In the genomic region with DNA sequence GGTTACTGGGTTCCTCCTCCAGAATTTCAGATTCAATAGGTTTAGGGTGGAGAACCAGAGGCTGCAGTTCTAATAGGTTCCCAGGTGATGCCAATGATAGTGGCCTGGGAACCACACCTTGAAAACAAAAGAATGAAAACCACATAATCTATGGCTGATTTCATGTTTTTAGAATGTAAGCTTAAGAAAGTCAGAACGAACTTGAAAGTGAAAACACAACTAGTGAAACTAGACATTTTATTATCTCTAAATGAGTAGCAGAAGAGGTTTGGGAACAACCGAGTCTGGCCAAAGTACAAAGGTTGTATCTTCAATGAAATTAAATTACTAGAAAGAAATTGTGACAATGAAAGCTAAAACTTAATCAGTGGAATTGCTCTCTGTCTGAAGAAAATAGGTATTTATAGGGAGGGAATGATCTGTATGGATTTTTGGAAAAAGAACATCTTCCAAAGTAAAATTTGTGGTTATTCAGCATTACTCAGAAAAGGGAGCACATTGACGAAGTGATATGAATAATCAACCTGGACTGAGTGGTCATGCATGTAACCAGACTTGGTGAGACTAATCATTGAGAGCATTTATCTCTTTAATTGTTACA, we compare ENCODE assay signal across 9 cellular contexts. TPM values are rescaled to one million over a fixed set of nuclear protein-coding genes. Genes with fewer than 3 reads are reported as not detected.
DNase-seq lines count a peak whose midpoint lies in the region; ATAC-seq and TF ChIP-seq lines count a peak whose summit lies in the region.
"Had no signal": no experiment of that assay in that cellular context is flagged by ENCODE, and none has a peak within 500 bp of the region (broad histone marks: within the 10 kb centered on the region; RNA-seq: fewer than 3 reads in every experiment).

No MANE protein-coding gene starts in this region.

- DNase-seq in stimulated activated CD4-positive, alpha-beta T cell treated with anti-CD3 and anti-CD28 coated beads, Interleukin-4, amount 100 ng/mL, for 24 hours, result peak; percentile 31
- no peak for DNase-seq in stimulated activated CD4-positive, alpha-beta T cell treated with anti-CD3 and anti-CD28 coated beads, Interleukin-4, amount 100 ng/mL, for 4 hours
- DNase-seq in stomach (no peak), NCI-H1417 treated with DMSO at 0.1 percent for 48 hours (lab: John Stamatoyannopoulos, UW) (no peak), D341Med (ENCODE audit: low spot score) (no peak), iPS-NIHi11 (ENCODE audit: low spot score) (no peak)
- DNase-seq: NCI-H2081 had no signal

- ATAC-seq in HG02610 (IDR thresholded peaks at IDR 0.05; ENCODE audit: unreplicated experiment) (peak; percentile 88), HG03558 (IDR thresholded peaks at IDR 0.05; ENCODE audit: extremely low read depth, unreplicated experiment) (peak; percentile 91)

- no peaks in the 10 kb centered on the region for H3K36me3 ChIP-seq in stomach

- H3K27ac ChIP-seq in stomach, result no peak overlapping the region

- TF ChIP-seq CTCF in stomach (IDR thresholded peaks at IDR 0.05), result no peak

- TF ChIP-seq EP300 in stomach (IDR thresholded peaks at IDR 0.05), result no peak

- intact Hi-C loops in stomach (cut with DNase I; ENCODE audit: low total_unique reads), result no loop called here

- no peak overlapping the region for H3K4me3 ChIP-seq in stomach

- H3K4me1 ChIP-seq in stomach, result no peaks in the 10 kb centered on the region

- no peaks in the 10 kb centered on the region for H3K9me3 ChIP-seq in stomach

- TF ChIP-seq POLR2A in stomach (IDR thresholded peaks at IDR 0.05), result no peak

- 57 to 69% (median 66%) methylated on average over 3 of the region's 3 CpGs for WGBS in stomach, 5 donors

- no peaks in the 10 kb centered on the region for H3K27me3 ChIP-seq in stomach

RNA-seq across cellular contexts. Expression of a gene that starts 24.9 kb away (rescaled TPM):
- total RNA-seq in stomach, result 10 to 100 TPM in 3 of 5 donors, 1 to 10 TPM in 2; 3.5 to 27.5 (median 12.5) TPM
- 1 to 10 TPM; 3.7 to 5.8 (median 4.0) TPM for polyA plus RNA-seq in stomach
